ENCODE assay signal across 18 cellular contexts in the genomic region with DNA sequence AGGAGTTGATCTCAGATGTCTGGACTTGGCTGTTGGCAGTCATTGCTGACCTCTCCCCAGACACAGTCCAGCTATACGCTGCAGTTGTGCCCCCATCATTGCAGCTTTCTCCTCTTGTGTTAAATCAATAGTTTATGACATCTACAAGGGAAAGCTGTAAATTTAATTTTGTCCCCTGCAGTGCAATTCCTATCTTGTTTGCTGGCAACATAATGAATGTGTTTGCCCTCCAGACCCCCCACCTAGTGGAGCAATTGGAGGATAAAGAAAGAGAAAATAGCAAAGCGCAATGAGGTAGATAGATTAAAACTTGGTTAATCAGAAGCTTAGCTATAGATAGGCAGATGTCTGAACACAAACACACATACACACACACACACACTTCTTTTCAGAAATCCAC.
DNase-seq lines count a peak whose midpoint lies in the region; ATAC-seq and FAIRE-seq lines count a peak whose summit lies in the region.
"Had no signal": no experiment of that assay in that cellular context is flagged by ENCODE, and none has a peak within 500 bp of the region (broad histone marks: within the 10 kb centered on the region; RNA-seq: fewer than 3 reads in every experiment).

No MANE protein-coding gene starts in this region.

- no peaks in the 10 kb centered on the region for H3K27me3 ChIP-seq in layer of hippocampus (ENCODE audit: control insufficient read depth, insufficient read depth, low read length)
- H3K27me3 ChIP-seq: BLaER1 treated with 17β-estradiol and CSF1 and Interleukin-3, amounts not matched to agents 10 nM and 100 nM; MG63 had no signal

- peak; percentile 93 for FAIRE-seq in G401.6 (lab: Jason Lieb, UNC)

- ATAC-seq in Right ventricle myocardium inferior = no peak
- ATAC-seq in GM21723 (IDR thresholded peaks at IDR 0.05; ENCODE audit: unreplicated experiment) = no peak
- no peak for ATAC-seq in HG03439 (IDR thresholded peaks at IDR 0.05; ENCODE audit: unreplicated experiment)
- ATAC-seq: CD8-positive, alpha-beta T cell had no signal

- DNase-seq in NCI-H146 (lab: John Stamatoyannopoulos, UW) (peak; percentile 91), SK-N-DZ (ENCODE audit: low spot score) (peak; percentile 13), Right ventricle myocardium inferior (ENCODE audit: missing footprints) (no peak)
- DNase-seq in activated CD8-positive, alpha-beta memory T cell treated with anti-CD3 and anti-CD28 coated beads, Interleukin-2, amount 50 U/mL, for 4 hours = no peak
- DNase-seq: CD8-positive, alpha-beta T cell; Kasumi-1; MG63; NCI-H1048; NCI-H1694; NCI-H446 treated with DMSO at 0.1 percent for 48 hours; NCI-H774; RPMI8226; SIG-M5 had no signal

- intact Hi-C loops in Right ventricle myocardium inferior (cut with DNase I) = no loop called here

- peak overlapping the region; percentile 50 for H3K27ac ChIP-seq in layer of hippocampus (ENCODE audit: low read depth, low read length)
- H3K27ac ChIP-seq: BLaER1 treated with 17β-estradiol and CSF1 and Interleukin-3, amounts not matched to agents 10 nM and 100 nM had no signal

Comparison
In these comparisons a context has a peak if more than half of its experiments do, and no peak if none do; other contexts are left out.
1. DNase-seq: peak in NCI-H146 (single experiment) and SK-N-DZ (single experiment); none in Right ventricle myocardium inferior (single experiment) and activated CD8-positive, alpha-beta memory T cell treated with anti-CD3 and anti-CD28 coated beads, Interleukin-2, amount 50 U/mL, for 4 hours (single experiment).